In genomic region chr1:26320896-26321295, GRCh38 we compare ENCODE assay signal across 15 cellular contexts. TPM values are rescaled to one million over a fixed set of nuclear protein-coding genes. Genes with fewer than 3 reads are reported as not detected.
DNase-seq lines count a peak whose midpoint lies in the region; ATAC-seq and TF ChIP-seq lines count a peak whose summit lies in the region.
"Had no signal": no experiment of that assay in that cellular context is flagged by ENCODE, and none has a peak within 500 bp of the region (broad histone marks: within the 10 kb centered on the region; RNA-seq: fewer than 3 reads in every experiment).

No MANE protein-coding gene starts in this region.

- CTCF ChIA-PET in activated naive CD4-positive, alpha-beta T cell treated with anti-CD3 and anti-CD28 coated beads for 36 hours (lab: Charles Lee), result interaction anchor here (0.6 to 12.7 kb wide), 18 partner anchors 10 to 1949 kb away, joined by 3 to 210 read pairs (median 7); partner anchors contain the start of genes CEP85, SH3BGRL3, ZNF593 and ZNF593OS

- 88% methylated on average over 2 of the region's 2 CpGs for WGBS in prostate gland

- H3K27me3 Mint-ChIP-seq in activated naive CD4-positive, alpha-beta T cell treated with anti-CD3 and anti-CD28 coated beads for 36 hours (ENCODE audit: low read depth), result no peaks in the 10 kb centered on the region
- H3K27me3 Mint-ChIP-seq in stimulated activated memory B cell treated with anti-CD40 and anti-IgM and Interleukin-4, amounts not matched to agents 10 μg/mL and 1 μg/mL and 100 μg/mL, for 72 hours, result no peaks in the 10 kb centered on the region
- H3K27me3 Mint-ChIP-seq in osteocyte (ENCODE audit: unreplicated experiment), result no peaks in the 10 kb centered on the region

- H3K4me3 ChIP-seq in Peyer's patch (peak overlapping the region in 1 of 4 donors; percentile 60), prostate gland (no peak overlapping the region)
- H3K4me3 ChIP-seq in effector memory CD4-positive, alpha-beta T cell (ENCODE audit: insufficient read depth, low read depth, low read length, poor library complexity, severe bottlenecking), result peak overlapping the region; percentile 29
- H3K4me3 ChIP-seq: breast epithelium had no signal

- no peaks in the 10 kb centered on the region for H3K9me3 Mint-ChIP-seq in activated naive CD4-positive, alpha-beta T cell treated with anti-CD3 and anti-CD28 coated beads for 36 hours
- H3K9me3 Mint-ChIP-seq in stimulated activated memory B cell treated with anti-CD40 and anti-IgM and Interleukin-4, amounts not matched to agents 10 μg/mL and 1 μg/mL and 100 μg/mL, for 72 hours, result no peaks in the 10 kb centered on the region
- no peaks in the 10 kb centered on the region for H3K9me3 Mint-ChIP-seq in osteocyte (ENCODE audit: unreplicated experiment)
- H3K9me3 Mint-ChIP-seq: HFFc6 had no signal

- no peaks in the 10 kb centered on the region for H3K27me3 ChIP-seq in Peyer's patch
- no peaks in the 10 kb centered on the region for H3K27me3 ChIP-seq in effector memory CD4-positive, alpha-beta T cell (replicated peaks; ENCODE audit: control insufficient read depth, insufficient read depth, low read length, poor library complexity, severe bottlenecking)
- no peaks in the 10 kb centered on the region for H3K27me3 ChIP-seq in prostate gland (replicated peaks; ENCODE audit: insufficient read depth)
- H3K27me3 ChIP-seq: breast epithelium had no signal

- H3K36me3 ChIP-seq in Peyer's patch, result peaks cover 0 to 12% (median 0%) of the 10 kb centered on the region in 3 donors
- peaks cover 35% of the 10 kb centered on the region for H3K36me3 ChIP-seq in effector memory CD4-positive, alpha-beta T cell (ENCODE audit: control insufficient read depth, insufficient read depth, low read length)
- no peaks in the 10 kb centered on the region for H3K36me3 ChIP-seq in prostate gland
- H3K36me3 ChIP-seq: breast epithelium, stomach had no signal

- H3K4me1 ChIP-seq in Peyer's patch, result peaks cover 0 to 29% (median 17%) of the 10 kb centered on the region in 4 donors
- H3K4me1 ChIP-seq in effector memory CD4-positive, alpha-beta T cell (ENCODE audit: control insufficient read depth, insufficient read depth, low read length, poor library complexity, severe bottlenecking), result peaks cover 43% of the 10 kb centered on the region
- no peaks in the 10 kb centered on the region for H3K4me1 ChIP-seq in prostate gland (replicated peaks)

- peak; percentile 6 for ATAC-seq in stimulated activated memory B cell treated with anti-CD40 and anti-IgM and Interleukin-4, amounts not matched to agents 10 μg/mL and 1 μg/mL and 100 μg/mL, for 72 hours

- TF ChIP-seq POLR2A in Peyer's patch (IDR thresholded peaks at IDR 0.05) (no peak), prostate gland (IDR thresholded peaks at IDR 0.05) (no peak)

- H3K4me1 Mint-ChIP-seq in activated naive CD4-positive, alpha-beta T cell treated with anti-CD3 and anti-CD28 coated beads for 36 hours (ENCODE audit: low read depth), result peaks cover 50% of the 10 kb centered on the region
- peaks cover 63% of the 10 kb centered on the region for H3K4me1 Mint-ChIP-seq in stimulated activated memory B cell treated with anti-CD40 and anti-IgM and Interleukin-4, amounts not matched to agents 10 μg/mL and 1 μg/mL and 100 μg/mL, for 72 hours
- peaks cover 6% of the 10 kb centered on the region for H3K4me1 Mint-ChIP-seq in osteocyte (ENCODE audit: unreplicated experiment)

- DNase-seq in activated naive CD4-positive, alpha-beta T cell treated with anti-CD3 and anti-CD28 coated beads for 36 hours, result peak; percentile 18
- no peak for DNase-seq in activated naive CD4-positive, alpha-beta T cell treated with anti-CD3 and anti-CD28 coated beads, Interleukin-2, amount 50 U/mL, for 16 hours
- DNase-seq in Peyer's patch (no peak), prostate gland (ENCODE audit: low spot score) (no peak), pons (ENCODE audit: low spot score) (no peak), osteocyte (ENCODE audit: extremely low spot score, unreplicated experiment) (no peak)
- no peak for DNase-seq in effector memory CD4-positive, alpha-beta T cell

- TF ChIP-seq CTCF in Peyer's patch (IDR thresholded peaks at IDR 0.05), result no peak
- no peak for TF ChIP-seq CTCF in prostate gland (IDR thresholded peaks at IDR 0.05)
- no peak for TF ChIP-seq CTCF in osteocyte (IDR thresholded peaks at IDR 0.05)

- peak overlapping the region; percentile 90 for H3K27ac Mint-ChIP-seq in activated naive CD4-positive, alpha-beta T cell treated with anti-CD3 and anti-CD28 coated beads for 36 hours
- H3K27ac Mint-ChIP-seq in stimulated activated memory B cell treated with anti-CD40 and anti-IgM and Interleukin-4, amounts not matched to agents 10 μg/mL and 1 μg/mL and 100 μg/mL, for 72 hours, result peak overlapping the region; percentile 97
- no peak overlapping the region for H3K27ac Mint-ChIP-seq in osteocyte (ENCODE audit: unreplicated experiment)

- intact Hi-C loops in activated naive CD4-positive, alpha-beta T cell treated with anti-CD3 and anti-CD28 coated beads for 36 hours (cut with micrococcal nuclease), result loop anchor here (1.0 to 5.0 kb wide), 7 partner anchors 33 to 284 kb away; partner anchors contain the start of genes CEP85 and ZNF593
- intact Hi-C loops in prostate gland (cut with DNase I), result loop anchor here (2.0 to 5.0 kb wide), 3 partner anchors 46 to 209 kb away; partner anchors contain the start of genes C1orf232, PDIK1L and ZNF593

- peak overlapping the region; percentile 65 for H3K4me3 Mint-ChIP-seq in activated naive CD4-positive, alpha-beta T cell treated with anti-CD3 and anti-CD28 coated beads for 36 hours
- peak overlapping the region; percentile 98 for H3K4me3 Mint-ChIP-seq in stimulated activated memory B cell treated with anti-CD40 and anti-IgM and Interleukin-4, amounts not matched to agents 10 μg/mL and 1 μg/mL and 100 μg/mL, for 72 hours
- no peak overlapping the region for H3K4me3 Mint-ChIP-seq in osteocyte (ENCODE audit: unreplicated experiment)

- H3K27ac ChIP-seq in Peyer's patch (peak overlapping the region in 3 of 4 donors; percentile 11 to 90 (median 21)), prostate gland (no peak overlapping the region)
- peak overlapping the region; percentile 62 for H3K27ac ChIP-seq in effector memory CD4-positive, alpha-beta T cell (ENCODE audit: insufficient read depth, low read length, poor library complexity, severe bottlenecking)
- H3K27ac ChIP-seq: breast epithelium, stomach had no signal

- peaks cover 8% of the 10 kb centered on the region for H3K36me3 Mint-ChIP-seq in activated naive CD4-positive, alpha-beta T cell treated with anti-CD3 and anti-CD28 coated beads for 36 hours (ENCODE audit: low read depth)
- H3K36me3 Mint-ChIP-seq in stimulated activated memory B cell treated with anti-CD40 and anti-IgM and Interleukin-4, amounts not matched to agents 10 μg/mL and 1 μg/mL and 100 μg/mL, for 72 hours, result peaks cover 68% of the 10 kb centered on the region
- H3K36me3 Mint-ChIP-seq in osteocyte (ENCODE audit: unreplicated experiment), result no peaks in the 10 kb centered on the region

- H3K9me3 ChIP-seq in Peyer's patch (no peaks in the 10 kb centered on the region), prostate gland (no peaks in the 10 kb centered on the region)
- no peaks in the 10 kb centered on the region for H3K9me3 ChIP-seq in effector memory CD4-positive, alpha-beta T cell (ENCODE audit: control insufficient read depth, low read length)
- H3K9me3 ChIP-seq: breast epithelium, stomach had no signal

RNA-seq across cellular contexts. Expression of gene CD52, which starts 3.1 kb away (rescaled TPM):
- 100 to 1,000 TPM; 129 to 141 TPM for total RNA-seq in activated naive CD4-positive, alpha-beta T cell treated with anti-CD3 and anti-CD28 coated beads for 36 hours
- 100 to 1,000 TPM in 1 of 4 donors, 10 to 100 TPM in 1, 1 to 10 TPM in 2; 4.7 to 135 (median 13.6) TPM for total RNA-seq in Peyer's patch
- total RNA-seq in prostate gland, result 1 to 10 TPM; 3.2 to 5.3 TPM
- not detected in 2 replicates for total RNA-seq in osteocyte
- total RNA-seq: epithelial cell of proximal tubule, HFFc6, M059J, myocyte, SK-MEL-5 had no signal

RNA-seq across cellular contexts. Expression of gene UBXN11, which starts 14.5 kb away (rescaled TPM):
- total RNA-seq in activated naive CD4-positive, alpha-beta T cell treated with anti-CD3 and anti-CD28 coated beads for 36 hours, result 10 to 100 TPM; 26.4 to 26.9 TPM
- total RNA-seq in Peyer's patch (10 to 100 TPM in 3 of 4 donors, 1 to 10 TPM in 1; 3.9 to 68.5 (median 18.2) TPM), prostate gland (10 to 100 TPM; 13.2 to 18.1 TPM), osteocyte (16.6 and 17.0 TPM in 2 replicates)

RNA-seq across cellular contexts. Expression of gene CRYBG2, which starts 33.0 kb away (rescaled TPM):
- under 1 TPM; 0.37 to 0.72 TPM for total RNA-seq in activated naive CD4-positive, alpha-beta T cell treated with anti-CD3 and anti-CD28 coated beads for 36 hours
- total RNA-seq in Peyer's patch (10 to 100 TPM in 3 of 4 donors, not detected in 1; 42.0 to 51.9 (median 51.8) TPM), prostate gland (1 to 10 TPM; 3.9 to 4.8 TPM), osteocyte (not detected in 2 replicates)
- total RNA-seq: HFFc6, myocyte, SK-MEL-5 had no signal

RNA-seq across cellular contexts. Expression of gene SH3BGRL3, which starts 41.0 kb away (rescaled TPM):
- 100 to 1,000 TPM; 130 to 132 TPM for total RNA-seq in activated naive CD4-positive, alpha-beta T cell treated with anti-CD3 and anti-CD28 coated beads for 36 hours
- total RNA-seq in Peyer's patch (10 to 100 TPM; 62.7 to 91.8 (median 89.6) TPM), prostate gland (10 to 100 TPM; 37.4 to 55.3 TPM), osteocyte (138 and 140 TPM in 2 replicates)

RNA-seq across cellular contexts. Expression of gene ZNF683, which starts 51.7 kb away (rescaled TPM):
- not detected for total RNA-seq in activated naive CD4-positive, alpha-beta T cell treated with anti-CD3 and anti-CD28 coated beads for 36 hours
- total RNA-seq in Peyer's patch (not detected), prostate gland (1 to 10 TPM in 1 of 2 donors, not detected in 1; 4.8 TPM), osteocyte (not detected in 2 replicates)
- total RNA-seq: epithelial cell of proximal tubule, HFFc6, M059J, myocyte, SK-MEL-5 had no signal

Comparison
In these comparisons a context has a peak if more than half of its experiments do, and no peak if none do; other contexts are left out.
1. H3K27ac ChIP-seq: peak in Peyer's patch (3 of 4) and effector memory CD4-positive, alpha-beta T cell (single experiment); none in prostate gland (0 of 2).